Comparison of ENCODE assay signal across 18 cellular contexts in genomic region chr9:34556951-34557350, GRCh38. TPM values are rescaled to one million over a fixed set of nuclear protein-coding genes. Genes with fewer than 3 reads are reported as not detected.
DNase-seq lines count a peak whose midpoint lies in the region; ATAC-seq and TF ChIP-seq lines count a peak whose summit lies in the region.
"Had no signal": no experiment of that assay in that cellular context is flagged by ENCODE, and none has a peak within 500 bp of the region (broad histone marks: within the 10 kb centered on the region; RNA-seq: fewer than 3 reads in every experiment).

No MANE protein-coding gene starts in this region.

- H3K27ac Mint-ChIP-seq in chondrocyte (ENCODE audit: unreplicated experiment) (no peak overlapping the region), neural crest cell (ENCODE audit: unreplicated experiment) (no peak overlapping the region)
- H3K27ac Mint-ChIP-seq in stimulated activated memory B cell treated with anti-CD40 and anti-IgM and Interleukin-4, amounts not matched to agents 10 μg/mL and 1 μg/mL and 100 μg/mL, for 72 hours, result no peak overlapping the region
- H3K27ac Mint-ChIP-seq: CD4-positive, alpha-beta memory T cell; H9 had no signal

- H3K4me3 Mint-ChIP-seq in chondrocyte (ENCODE audit: unreplicated experiment) (no peak overlapping the region), neural crest cell (peak overlapping the region; percentile 24)
- H3K4me3 Mint-ChIP-seq in stimulated activated memory B cell treated with anti-CD40 and anti-IgM and Interleukin-4, amounts not matched to agents 10 μg/mL and 1 μg/mL and 100 μg/mL, for 72 hours, result no peak overlapping the region
- H3K4me3 Mint-ChIP-seq: CD4-positive, alpha-beta memory T cell; H9 had no signal

- no peak overlapping the region for H3K27ac ChIP-seq in left lung
- H3K27ac ChIP-seq in aorta (ENCODE audit: low read depth in 1 of 2, low read length in 2 of 2), result no peak overlapping the region
- H3K27ac ChIP-seq: GM23248 had no signal

- H3K9me3 Mint-ChIP-seq in chondrocyte (ENCODE audit: low read depth), result no peaks in the 10 kb centered on the region
- H3K9me3 Mint-ChIP-seq in neural crest cell, result no peaks in the 10 kb centered on the region
- H3K9me3 Mint-ChIP-seq in stimulated activated memory B cell treated with anti-CD40 and anti-IgM and Interleukin-4, amounts not matched to agents 10 μg/mL and 1 μg/mL and 100 μg/mL, for 72 hours, result no peaks in the 10 kb centered on the region
- H3K9me3 Mint-ChIP-seq: H9 had no signal

- H3K36me3 Mint-ChIP-seq in chondrocyte (ENCODE audit: low read depth), result no peaks in the 10 kb centered on the region
- H3K36me3 Mint-ChIP-seq in neural crest cell (ENCODE audit: low read depth), result peaks cover 6% of the 10 kb centered on the region
- H3K36me3 Mint-ChIP-seq in stimulated activated memory B cell treated with anti-CD40 and anti-IgM and Interleukin-4, amounts not matched to agents 10 μg/mL and 1 μg/mL and 100 μg/mL, for 72 hours, result no peaks in the 10 kb centered on the region
- H3K36me3 Mint-ChIP-seq: CD4-positive, alpha-beta memory T cell had no signal

- H3K9me3 ChIP-seq in left lung, result peaks cover 0 to 2% of the 10 kb centered on the region in 2 donors
- no peaks in the 10 kb centered on the region for H3K9me3 ChIP-seq in aorta (ENCODE audit: control insufficient read depth, low read length)

- 70 to 77% methylated on average over 6 of the region's 6 CpGs for WGBS in aorta, 2 donors

- H3K36me3 ChIP-seq in left lung, result no peaks in the 10 kb centered on the region
- H3K36me3 ChIP-seq in aorta (ENCODE audit: control insufficient read depth in 1 of 2, insufficient read depth in 2 of 2, low read length in 1 of 2), result no peaks in the 10 kb centered on the region

- no peak overlapping the region for H3K4me3 ChIP-seq in left lung
- no peak overlapping the region for H3K4me3 ChIP-seq in aorta (ENCODE audit: low read length in 2 of 2)
- H3K4me3 ChIP-seq: GM23248 had no signal

- intact Hi-C loops in left lung (cut with DNase I), result no loop called here
- intact Hi-C loops in aorta (cut with DNase I), result no loop called here

- TF ChIP-seq CTCF in chondrocyte (IDR thresholded peaks at IDR 0.05) (no peak), left lung (IDR thresholded peaks at IDR 0.05) (no peak), neural crest cell (conservative IDR thresholded peaks at IDR 0.05) (no peak)

- peak; percentile 12 for DNase-seq in chondrocyte (ENCODE audit: low spot score)
- DNase-seq in left lung, result peak; percentile 19 to 24
- DNase-seq in neural crest cell (ENCODE audit: low read depth, low spot score), result no peak
- peak; percentile 15 for DNase-seq in aorta
- no peak for DNase-seq in amygdala (lab: John Stamatoyannopoulos, UW)
- no peak for DNase-seq in effector CD8-positive, alpha-beta T cell (lab: John Stamatoyannopoulos, UW)
- DNase-seq in stimulated activated CD4-positive, alpha-beta T cell treated with anti-CD3 and anti-CD28 coated beads, Interleukin-15, amount 100 ng/mL, for 24 hours, result no peak
- DNase-seq: C1 segment of cervical spinal cord; Calu3; CD4-positive, alpha-beta memory T cell; COR-L47; DMS153; DND-41; GM23248; H9 had no signal

- H3K27me3 Mint-ChIP-seq in chondrocyte (ENCODE audit: low read depth), result peaks cover 5% of the 10 kb centered on the region
- H3K27me3 Mint-ChIP-seq in neural crest cell (ENCODE audit: low read depth), result no peaks in the 10 kb centered on the region
- H3K27me3 Mint-ChIP-seq in stimulated activated memory B cell treated with anti-CD40 and anti-IgM and Interleukin-4, amounts not matched to agents 10 μg/mL and 1 μg/mL and 100 μg/mL, for 72 hours, result peaks cover 72% of the 10 kb centered on the region

- ATAC-seq in left lung (no peak), aorta (ENCODE audit: low FRiP score) (no peak)
- ATAC-seq in stimulated activated memory B cell treated with anti-CD40 and anti-IgM and Interleukin-4, amounts not matched to agents 10 μg/mL and 1 μg/mL and 100 μg/mL, for 72 hours, result no peak
- ATAC-seq: HCT116 had no signal

- H3K27me3 ChIP-seq in left lung (peaks cover 0 to 66% of the 10 kb centered on the region in 2 donors), aorta (ENCODE audit: control insufficient read depth in 1 of 2, insufficient read depth in 2 of 2, low read length in 1 of 2) (no peaks in the 10 kb centered on the region)

- H3K4me1 ChIP-seq in left lung (peaks cover 3 to 14% of the 10 kb centered on the region in 2 donors), aorta (ENCODE audit: control insufficient read depth in 1 of 2, insufficient read depth in 2 of 2, low read length in 2 of 2) (no peaks in the 10 kb centered on the region)

- H3K4me1 Mint-ChIP-seq in chondrocyte (ENCODE audit: low read depth) (peaks cover 31% of the 10 kb centered on the region), neural crest cell (peaks cover 57% of the 10 kb centered on the region)
- H3K4me1 Mint-ChIP-seq in stimulated activated memory B cell treated with anti-CD40 and anti-IgM and Interleukin-4, amounts not matched to agents 10 μg/mL and 1 μg/mL and 100 μg/mL, for 72 hours, result no peaks in the 10 kb centered on the region

RNA-seq across cellular contexts. Expression of gene CNTFR, which starts 32.6 kb away (rescaled TPM):
- total RNA-seq in chondrocyte, result 0.12 TPM in 1 of 3 replicates, not detected in the others
- under 1 TPM; 0.90 to 0.92 TPM for total RNA-seq in left lung
- total RNA-seq in neural crest cell, result 112 and 115 TPM in 2 replicates
- total RNA-seq in aorta, result 1 to 10 TPM; 4.2 to 9.9 TPM
- polyA plus RNA-seq in aorta, result 1 to 10 TPM in 1 of 2 donors, under 1 TPM in 1; 0.10 to 1.4 TPM
- total RNA-seq: A172; Calu3; CD4-positive, alpha-beta memory T cell; GM23248 had no signal
- polyA plus RNA-seq: CD4-positive, alpha-beta memory T cell; GM23248 had no signal

RNA-seq across cellular contexts. Expression of gene ENHO, which starts 34.2 kb away (rescaled TPM):
- total RNA-seq in chondrocyte (0.97 to 1.6 TPM (median 1.3 TPM) in 3 replicates), left lung (under 1 TPM; 0.26 to 0.61 TPM), neural crest cell (12.0 and 13.2 TPM in 2 replicates), aorta (not detected)
- not detected for polyA plus RNA-seq in aorta
- total RNA-seq: Calu3; CD4-positive, alpha-beta memory T cell; GM23248 had no signal
- polyA plus RNA-seq: GM23248 had no signal

RNA-seq across cellular contexts. Expression of gene RPP25L, which starts 54.9 kb away (rescaled TPM):
- total RNA-seq in chondrocyte (10.6 to 11.0 TPM (median 10.9 TPM) in 3 replicates), left lung (10 to 100 TPM; 18.6 to 21.9 TPM), neural crest cell (22.7 and 23.8 TPM in 2 replicates), aorta (1 to 10 TPM; 6.0 to 9.8 TPM)
- 10 to 100 TPM; 16.2 to 17.3 TPM for polyA plus RNA-seq in aorta

Comparison
In these comparisons a context has a peak if more than half of its experiments do, and no peak if none do; other contexts are left out.
1. DNase-seq: peak in chondrocyte (single experiment), left lung (2 of 2) and aorta (2 of 2); none in neural crest cell (single experiment), amygdala (0 of 56), effector CD8-positive, alpha-beta T cell (single experiment) and stimulated activated CD4-positive, alpha-beta T cell treated with anti-CD3 and anti-CD28 coated beads, Interleukin-15, amount 100 ng/mL, for 24 hours (single experiment).
2. RNA of gene CNTFR, which starts 32.6 kb away (total RNA-seq): 112 to 115 TPM in neural crest cell; 4.2 to 9.9 TPM in aorta, 0.90 to 0.92 TPM in left lung and 0.12 TPM in chondrocyte; every median in the first group is over 10 times any median in the second.